Comparison of ENCODE assay signal across 26 cellular contexts in genomic region chr11:61714916-61715315, GRCh38. TPM values are rescaled to one million over a fixed set of nuclear protein-coding genes. Genes with fewer than 3 reads are reported as not detected.
"Had no signal": no experiment of that assay in that cellular context is flagged by ENCODE, and none has a peak within 500 bp of the region (broad histone marks: within the 10 kb centered on the region; RNA-seq: fewer than 3 reads in every experiment).

No MANE protein-coding gene starts in this region.

- H3K9me3 ChIP-seq: esophagus squamous epithelium, heart right ventricle, lower lobe of right lung, prostate gland, right atrium auricular region, sigmoid colon, stomach, thyroid gland had no signal

- H3K4me1 Mint-ChIP-seq: stimulated activated effector memory CD8-positive, alpha-beta T cell treated with anti-CD3 and anti-CD28 coated beads, Interleukin-12 subunit alpha, Interleukin-12 subunit beta, amount 100 ng/mL, for 72 hours had no signal

- FAIRE-seq: endometrium, keratinocyte had no signal

- H3K36me3 ChIP-seq: esophagus squamous epithelium, heart right ventricle, lower lobe of right lung, prostate gland, right atrium auricular region, sigmoid colon, stomach, thyroid gland had no signal

- H3K27ac Mint-ChIP-seq: effector memory CD8-positive, alpha-beta T cell; memory B cell; natural killer cell; stimulated activated effector memory CD8-positive, alpha-beta T cell treated with anti-CD3 and anti-CD28 coated beads, Interleukin-12 subunit alpha, Interleukin-12 subunit beta, amount 100 ng/mL, for 72 hours had no signal

- H3K27ac ChIP-seq: coronary artery, esophagus squamous epithelium, heart right ventricle, lower lobe of right lung, prostate gland, right atrium auricular region, sigmoid colon, stomach, thyroid gland had no signal

- H3K36me3 Mint-ChIP-seq: memory B cell; natural killer cell; stimulated activated effector memory CD8-positive, alpha-beta T cell treated with anti-CD3 and anti-CD28 coated beads, Interleukin-12 subunit alpha, Interleukin-12 subunit beta, amount 100 ng/mL, for 72 hours had no signal

- H3K4me3 Mint-ChIP-seq: effector memory CD8-positive, alpha-beta T cell; memory B cell; natural killer cell; stimulated activated effector memory CD8-positive, alpha-beta T cell treated with anti-CD3 and anti-CD28 coated beads, Interleukin-12 subunit alpha, Interleukin-12 subunit beta, amount 100 ng/mL, for 72 hours had no signal

- DNase-seq: effector memory CD8-positive, alpha-beta T cell; erythroblast; esophagus squamous epithelium; foreskin melanocyte; glutamatergic neuron; heart right ventricle; hypothalamus; left ventricle myocardium superior; lower lobe of right lung; natural killer cell; nucleus accumbens; sigmoid colon; stimulated activated CD4-positive, alpha-beta T cell treated with anti-CD3 and anti-CD28 coated beads, Interleukin-2, amount 100 ng/mL, for 24 hours; stimulated activated CD4-positive, alpha-beta T cell treated with anti-CD3 and anti-CD28 coated beads, Interleukin-4, amount 100 ng/mL, for 24 hours; stimulated activated naive CD4-positive, alpha-beta T cell treated with Interleukin-2 at 50 U/mL for 16 hours; stomach; thyroid gland; trophoblast cell had no signal

- H3K9me3 Mint-ChIP-seq: effector memory CD8-positive, alpha-beta T cell; memory B cell; natural killer cell; stimulated activated effector memory CD8-positive, alpha-beta T cell treated with anti-CD3 and anti-CD28 coated beads, Interleukin-12 subunit alpha, Interleukin-12 subunit beta, amount 100 ng/mL, for 72 hours had no signal

- H3K27me3 ChIP-seq: esophagus squamous epithelium, heart right ventricle, right atrium auricular region, sigmoid colon, stomach, thyroid gland had no signal

- H3K4me3 ChIP-seq: coronary artery, esophagus squamous epithelium, heart right ventricle, lower lobe of right lung, prostate gland, right atrium auricular region, sigmoid colon, stomach, thyroid gland had no signal

- ATAC-seq: effector memory CD8-positive, alpha-beta T cell; heart right ventricle; left ventricle myocardium superior; lower lobe of right lung; natural killer cell; stimulated activated effector memory CD8-positive, alpha-beta T cell treated with anti-CD3 and anti-CD28 coated beads, Interleukin-12 subunit alpha, Interleukin-12 subunit beta, amount 100 ng/mL, for 72 hours had no signal

RNA-seq across cellular contexts. Expression of gene MYRF, which starts 37.5 kb away (rescaled TPM):
- total RNA-seq: skeletal muscle tissue had no signal
